Comparison of ENCODE assay signal across 15 cellular contexts in the genomic region with DNA sequence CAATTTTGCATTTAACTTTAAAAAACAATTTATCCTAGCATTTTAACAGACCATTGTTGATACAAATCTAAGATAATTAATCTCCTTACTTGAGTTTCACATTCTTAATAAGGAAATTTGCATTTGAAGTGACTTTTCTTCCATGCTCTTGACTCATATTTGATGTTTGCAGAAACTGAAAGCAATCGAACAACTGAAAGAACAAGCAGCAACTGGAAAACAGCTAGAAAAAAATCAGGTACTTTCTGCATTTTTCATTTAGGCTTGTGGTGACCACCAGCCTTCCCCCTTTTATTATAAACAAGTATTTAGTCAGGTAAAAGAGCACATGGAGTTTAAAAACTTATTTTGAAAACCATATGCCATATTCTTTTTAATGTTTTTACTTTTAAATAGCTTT. TPM values are rescaled to one million over a fixed set of nuclear protein-coding genes. Genes with fewer than 3 reads are reported as not detected.
DNase-seq lines count a peak whose midpoint lies in the region; ATAC-seq and TF ChIP-seq lines count a peak whose summit lies in the region.
"Had no signal": no experiment of that assay in that cellular context is flagged by ENCODE, and none has a peak within 500 bp of the region (broad histone marks: within the 10 kb centered on the region; RNA-seq: fewer than 3 reads in every experiment).

No MANE protein-coding gene starts in this region.

- no peak overlapping the region for H2AFZ ChIP-seq in Karpas-422 (ENCODE audit: low read length)
- H2AFZ ChIP-seq: PC-9 had no signal

- no peak overlapping the region for H3K4me3 Mint-ChIP-seq in natural killer cell treated with Interleukin-12 subunit alpha and Interleukin-12 subunit beta and Interleukin-15 and Interleukin-18, amount 100 ng/mL, for 72 hours
- H3K4me3 Mint-ChIP-seq: CD14-positive monocyte had no signal

- H3K36me3 ChIP-seq in Karpas-422 (ENCODE audit: insufficient read depth, low read length) (peaks cover 57% of the 10 kb centered on the region), WERI-Rb-1 (peaks cover 53% of the 10 kb centered on the region)

- peaks cover 16% of the 10 kb centered on the region for H3K36me3 Mint-ChIP-seq in natural killer cell treated with Interleukin-12 subunit alpha and Interleukin-12 subunit beta and Interleukin-15 and Interleukin-18, amount 100 ng/mL, for 72 hours

- no peaks in the 10 kb centered on the region for H3K9me3 ChIP-seq in Karpas-422 (ENCODE audit: low read length)
- no peaks in the 10 kb centered on the region for H3K9me3 ChIP-seq in WERI-Rb-1 (ENCODE audit: severe bottlenecking)
- H3K9me3 ChIP-seq: left ventricle myocardium inferior had no signal

- H4K20me1 ChIP-seq in Karpas-422 (ENCODE audit: insufficient read depth, low read depth, low read length), result no peaks in the 10 kb centered on the region

- no peaks in the 10 kb centered on the region for H3K9me2 ChIP-seq in Karpas-422 (replicated peaks; ENCODE audit: insufficient read depth, low read length)

- H3K4me1 Mint-ChIP-seq in natural killer cell treated with Interleukin-12 subunit alpha and Interleukin-12 subunit beta and Interleukin-15 and Interleukin-18, amount 100 ng/mL, for 72 hours (ENCODE audit: low read depth in 2 of 2), result peaks cover 0 to 3% of the 10 kb centered on the region in 2 donors
- H3K4me1 Mint-ChIP-seq: CD14-positive monocyte had no signal

- no peak overlapping the region for H3K4me2 ChIP-seq in Karpas-422 (ENCODE audit: low read depth, low read length, poor library complexity, severe bottlenecking)
- H3K4me2 ChIP-seq: PC-9 had no signal

- no peak overlapping the region for H3K9ac ChIP-seq in Karpas-422 (ENCODE audit: low read length)

- no peaks in the 10 kb centered on the region for H3K9me3 Mint-ChIP-seq in natural killer cell treated with Interleukin-12 subunit alpha and Interleukin-12 subunit beta and Interleukin-15 and Interleukin-18, amount 100 ng/mL, for 72 hours
- H3K9me3 Mint-ChIP-seq: CD14-positive monocyte had no signal

- no peaks in the 10 kb centered on the region for H3K27me3 ChIP-seq in Karpas-422 (ENCODE audit: low read length)
- no peaks in the 10 kb centered on the region for H3K27me3 ChIP-seq in WERI-Rb-1 (ENCODE audit: insufficient read depth, low read depth, severe bottlenecking)

- H3K79me2 ChIP-seq in Karpas-422 (ENCODE audit: low read length), result peaks cover 70% of the 10 kb centered on the region

- H3K4me3 ChIP-seq in Karpas-422 (ENCODE audit: low read length), result no peak overlapping the region
- no peak overlapping the region for H3K4me3 ChIP-seq in WERI-Rb-1 (ENCODE audit: low read depth, low read length)
- H3K4me3 ChIP-seq: coronary artery, K562, left ventricle myocardium inferior, PC-9 had no signal

- TF ChIP-seq CTCF in GM13977 (IDR thresholded peaks at IDR 0.05; ENCODE audit: extremely low read depth, insufficient read depth, missing control alignments), result no peak
- no peak for TF ChIP-seq CTCF in WERI-Rb-1 (IDR thresholded peaks at IDR 0.05; ENCODE audit: low read depth, low read length)

- ATAC-seq in HG02852 (IDR thresholded peaks at IDR 0.05; ENCODE audit: unreplicated experiment), result peak; percentile 65
- no peak for ATAC-seq in natural killer cell treated with Interleukin-12 subunit alpha and Interleukin-12 subunit beta and Interleukin-15 and Interleukin-18, amount 100 ng/mL, for 72 hours
- ATAC-seq: K562 had no signal

- H3K4me1 ChIP-seq in Karpas-422 (ENCODE audit: low read length), result peaks cover 11% of the 10 kb centered on the region

- DNase-seq in GM13977 (ENCODE audit: low spot score), result peak; percentile 55
- peak; percentile 27 for DNase-seq in GM19238 (ENCODE audit: insufficient read length, low spot score)
- no peak for DNase-seq in Karpas-422
- DNase-seq in natural killer cell treated with Interleukin-12 subunit alpha and Interleukin-12 subunit beta and Interleukin-15 and Interleukin-18, amount 100 ng/mL, for 72 hours (ENCODE audit: low spot score), result no peak
- no peak for DNase-seq in anterior cingulate cortex (lab: John Stamatoyannopoulos, UW)
- no peak for DNase-seq in posterior cingulate gyrus
- no peak for DNase-seq in WERI-Rb-1
- DNase-seq: activated effector memory CD4-positive, alpha-beta T cell treated with anti-CD3 and anti-CD28 coated beads, Interleukin-2, amount 50 U/mL, for 16 hours; left ventricle myocardium inferior; PC-9; substantia nigra had no signal

- no peaks in the 10 kb centered on the region for H3K27me3 Mint-ChIP-seq in natural killer cell treated with Interleukin-12 subunit alpha and Interleukin-12 subunit beta and Interleukin-15 and Interleukin-18, amount 100 ng/mL, for 72 hours

- in situ Hi-C loops in GM13977 (cut with MboI; ENCODE audit: low pct_unique_long_range_greater_than_20kb, low sequenced_read_pairs, unreplicated experiment), result no loop called here

- intact Hi-C loops in posterior cingulate gyrus (cut with DNase I), result no loop called here

- no peak overlapping the region for H3K27ac Mint-ChIP-seq in natural killer cell treated with Interleukin-12 subunit alpha and Interleukin-12 subunit beta and Interleukin-15 and Interleukin-18, amount 100 ng/mL, for 72 hours
- H3K27ac Mint-ChIP-seq: CD14-positive monocyte had no signal

- H3K27ac ChIP-seq in Karpas-422 (ENCODE audit: low read length) (0 out of 2 replicates have a peak overlapping the region, but pooled peaks have one; percentile 8), WERI-Rb-1 (no peak overlapping the region)
- H3K27ac ChIP-seq: coronary artery, left ventricle myocardium inferior, PC-9 had no signal

RNA-seq across cellular contexts. Expression of a gene that starts 20.1 kb away (rescaled TPM):
- total RNA-seq in Karpas-422 (2014; rRNA removed; shearing (Covaris generic); ENCODE audit: low replicate concordance), result 72.8 and 306 TPM in 2 replicates
- 100 to 1,000 TPM in 1 of 2 donors, 10 to 100 TPM in 1; 72.4 to 147 TPM for total RNA-seq in natural killer cell treated with Interleukin-12 subunit alpha and Interleukin-12 subunit beta and Interleukin-15 and Interleukin-18, amount 100 ng/mL, for 72 hours

RNA-seq across cellular contexts. Expression of a gene that starts 36.4 kb away (rescaled TPM):
- total RNA-seq in Karpas-422 (2014; rRNA removed; shearing (Covaris generic); ENCODE audit: low replicate concordance), result 147 and 161 TPM in 2 replicates
- 100 to 1,000 TPM in 1 of 2 donors, 10 to 100 TPM in 1; 98.0 to 114 TPM for total RNA-seq in natural killer cell treated with Interleukin-12 subunit alpha and Interleukin-12 subunit beta and Interleukin-15 and Interleukin-18, amount 100 ng/mL, for 72 hours

RNA-seq across cellular contexts. Expression of a gene that starts 36.7 kb away (rescaled TPM):
- total RNA-seq in Karpas-422 (2014; rRNA removed; shearing (Covaris generic); ENCODE audit: low replicate concordance), result 168 and 321 TPM in 2 replicates
- total RNA-seq in natural killer cell treated with Interleukin-12 subunit alpha and Interleukin-12 subunit beta and Interleukin-15 and Interleukin-18, amount 100 ng/mL, for 72 hours, result 100 to 1,000 TPM; 104 to 148 TPM

Comparison
In these comparisons a context has a peak if more than half of its experiments do, and no peak if none do; other contexts are left out.
1. DNase-seq: peak in GM13977 (single experiment) and GM19238 (single experiment); none in Karpas-422 (single experiment), natural killer cell treated with Interleukin-12 subunit alpha and Interleukin-12 subunit beta and Interleukin-15 and Interleukin-18, amount 100 ng/mL, for 72 hours (single experiment), anterior cingulate cortex (0 of 58), posterior cingulate gyrus (0 of 10) and WERI-Rb-1 (single experiment).